ENCODE assay signal across 8 cellular contexts in genomic region chr15:45457641-45458539, GRCh38.
DNase-seq lines count a peak whose midpoint lies in the region; ATAC-seq lines count a peak whose summit lies in the region.

No MANE protein-coding gene starts in this region.

- DNase-seq in activated gamma-delta T cell treated with Interleukin-2 at 50 U/mL for 16 hours (peak; percentile 82), activated gamma-delta T cell (lab: John Stamatoyannopoulos, UW) (no peak), NCI-H2171 (lab: John Stamatoyannopoulos, UW) (peak; percentile 55), kidney glomerular epithelial cell (lab: John Stamatoyannopoulos, UW) (peak; percentile 82)
- peak; percentile 44 to 64 (median 52) for DNase-seq in activated CD4-positive, CD25-positive, alpha-beta regulatory T cell (lab: John Stamatoyannopoulos, UW)
- peak; percentile 67 to 72 for DNase-seq in central memory CD8-positive, alpha-beta T cell (ENCODE audit: low spot score in 2 of 2)
- peak; percentile 59 to 83 (median 74) for DNase-seq in stimulated activated CD4-positive, alpha-beta T cell treated with anti-CD3 and anti-CD28 coated beads, Interleukin-1b, Interleukin-23, amount 100 ng/mL, for 24 hours (ENCODE audit: low read depth in 4 of 4, low spot score in 1 of 4)

- H3K4me3 Mint-ChIP-seq in central memory CD8-positive, alpha-beta T cell: peak overlapping the region; percentile 82

- peaks cover 13% of the 10 kb centered on the region for H3K36me3 Mint-ChIP-seq in central memory CD8-positive, alpha-beta T cell (ENCODE audit: insufficient read depth)

- no peaks in the 10 kb centered on the region for H3K27me3 Mint-ChIP-seq in central memory CD8-positive, alpha-beta T cell

- ATAC-seq in HG03103 (IDR thresholded peaks at IDR 0.05; ENCODE audit: low read depth, unreplicated experiment): peak; percentile 46
- ATAC-seq in central memory CD8-positive, alpha-beta T cell (replicated peaks; ENCODE audit: extremely low read depth, poor library complexity, severe bottlenecking): peak; percentile 51

- H3K9me3 Mint-ChIP-seq in central memory CD8-positive, alpha-beta T cell: no peaks in the 10 kb centered on the region

- H3K27ac Mint-ChIP-seq in central memory CD8-positive, alpha-beta T cell (ENCODE audit: low read depth): peak overlapping the region; percentile 90

- peaks cover 40% of the 10 kb centered on the region for H3K4me1 Mint-ChIP-seq in central memory CD8-positive, alpha-beta T cell
